ENCODE assay signal across 21 cellular contexts in genomic region chr6:83758533-83758932, GRCh38. TPM values are rescaled to one million over a fixed set of nuclear protein-coding genes. Genes with fewer than 3 reads are reported as not detected.
"Had no signal": no experiment of that assay in that cellular context is flagged by ENCODE, and none has a peak within 500 bp of the region (broad histone marks: within the 10 kb centered on the region; RNA-seq: fewer than 3 reads in every experiment).

No MANE protein-coding gene starts in this region.

- H3K4me1 Mint-ChIP-seq: activated naive CD4-positive, alpha-beta T cell treated with anti-CD3 and anti-CD28 coated beads, Interleukin-2, amount 50 U/mL, for 24 hours; nephron; stimulated activated memory B cell treated with anti-CD40 and anti-IgM and Interleukin-4, amounts not matched to agents 10 μg/mL and 1 μg/mL and 100 μg/mL, for 72 hours had no signal

- H3K27me3 ChIP-seq: adrenal gland, breast epithelium, gastroesophageal sphincter, heart left ventricle, left lung, spleen had no signal

- H3K36me3 Mint-ChIP-seq: stimulated activated memory B cell treated with anti-CD40 and anti-IgM and Interleukin-4, amounts not matched to agents 10 μg/mL and 1 μg/mL and 100 μg/mL, for 72 hours had no signal

- H3K4me3 Mint-ChIP-seq: activated naive CD4-positive, alpha-beta T cell treated with anti-CD3 and anti-CD28 coated beads, Interleukin-2, amount 50 U/mL, for 24 hours; nephron; stimulated activated memory B cell treated with anti-CD40 and anti-IgM and Interleukin-4, amounts not matched to agents 10 μg/mL and 1 μg/mL and 100 μg/mL, for 72 hours had no signal

- H3K4me3 ChIP-seq: adrenal gland, breast epithelium, gastroesophageal sphincter, heart left ventricle, left lung, spleen had no signal

- FAIRE-seq: astrocyte, kidney had no signal

- DNase-seq: activated CD4-positive, alpha-beta T cell treated with anti-CD3 and anti-CD28 coated beads, Interleukin-2, amount 50 U/mL, for 1 hour; activated gamma-delta T cell; adrenal gland; cerebellar nuclear complex; cortex of kidney; heart left ventricle; kidney; left lung; mammary epithelial cell; midbrain; stimulated activated CD4-positive, alpha-beta T cell treated with anti-CD3 and anti-CD28 coated beads, Interleukin-4, amount 100 ng/mL, for 4 hours had no signal

- H3K27me3 Mint-ChIP-seq: stimulated activated memory B cell treated with anti-CD40 and anti-IgM and Interleukin-4, amounts not matched to agents 10 μg/mL and 1 μg/mL and 100 μg/mL, for 72 hours had no signal

- H3K27ac ChIP-seq: adrenal gland, breast epithelium, gastroesophageal sphincter, heart left ventricle, left lung, parathyroid adenoma, spleen had no signal

- H3K36me3 ChIP-seq: adrenal gland, breast epithelium, gastroesophageal sphincter, heart left ventricle, left lung, spleen had no signal

- H3K27ac Mint-ChIP-seq: activated naive CD4-positive, alpha-beta T cell treated with anti-CD3 and anti-CD28 coated beads, Interleukin-2, amount 50 U/mL, for 24 hours; nephron; stimulated activated memory B cell treated with anti-CD40 and anti-IgM and Interleukin-4, amounts not matched to agents 10 μg/mL and 1 μg/mL and 100 μg/mL, for 72 hours had no signal

- ATAC-seq: activated CD4-positive, CD25-positive, alpha-beta regulatory T cell treated with anti-CD3 and anti-CD28 coated beads, Interleukin-2, amount 50 U/mL, for 24 hours; gastroesophageal sphincter; left lung; stimulated activated memory B cell treated with anti-CD40 and anti-IgM and Interleukin-4, amounts not matched to agents 10 μg/mL and 1 μg/mL and 100 μg/mL, for 72 hours had no signal

- H3K4me1 ChIP-seq: adrenal gland, breast epithelium, gastroesophageal sphincter, heart left ventricle, left lung, parathyroid adenoma, spleen had no signal

RNA-seq across cellular contexts. Expression of gene SNAP91, which starts 49.6 kb away (rescaled TPM):
- total RNA-seq: activated CD8-positive, alpha-beta memory T cell treated with anti-CD3 and anti-CD28 coated beads for 36 hours had no signal
